In the genomic region with DNA sequence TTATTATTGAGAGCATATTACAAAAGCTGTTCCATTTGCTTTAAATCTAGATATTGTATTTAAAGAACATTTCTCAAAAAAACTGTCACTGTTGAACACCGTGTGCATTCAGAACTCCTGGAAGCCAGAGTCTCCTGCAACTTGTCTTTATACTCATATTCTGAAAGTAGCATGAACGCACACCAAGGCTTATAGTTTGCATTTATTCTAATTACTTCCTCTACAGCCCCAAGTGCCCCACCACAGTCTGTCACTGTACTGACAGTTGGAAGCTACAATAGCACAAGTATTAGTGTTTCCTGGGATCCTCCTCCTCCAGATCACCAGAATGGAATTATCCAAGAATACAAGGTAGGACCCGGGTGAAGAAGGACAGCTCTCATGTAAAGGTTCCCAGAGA, we compare ENCODE assay signal across 20 cellular contexts.
"Had no signal": no experiment of that assay in that cellular context is flagged by ENCODE, and none has a peak within 500 bp of the region (broad histone marks: within the 10 kb centered on the region; RNA-seq: fewer than 3 reads in every experiment).

No MANE protein-coding gene starts in this region.

- ATAC-seq: naive thymus-derived CD4-positive, alpha-beta T cell; natural killer cell treated with Interleukin-12 subunit alpha and Interleukin-12 subunit beta and Interleukin-15 and Interleukin-18, amount 100 ng/mL, for 72 hours; right lobe of liver; stimulated activated memory B cell treated with anti-CD40 and anti-IgM and Interleukin-4, amounts not matched to agents 10 μg/mL and 1 μg/mL and 100 μg/mL, for 72 hours; stimulated activated naive CD8-positive, alpha-beta T cell treated with anti-CD3 and anti-CD28 coated beads, Interleukin-15, amount 100 ng/mL, for 72 hours had no signal

- H3K9me3 ChIP-seq: left ventricle myocardium inferior, ovary, right atrium auricular region, right lobe of liver, tibial nerve, uterus had no signal

- H3K27me3 ChIP-seq: ovary, right atrium auricular region, right lobe of liver, tibial nerve, uterus had no signal

- H3K4me3 ChIP-seq: left ventricle myocardium inferior, lung, ovary, right atrium auricular region, right lobe of liver, smooth muscle cell, tibial nerve, uterus had no signal

- H3K4me1 ChIP-seq: left ventricle myocardium inferior, right atrium auricular region, right lobe of liver, tibial nerve, uterus had no signal

- DNase-seq: islet precursor cell; left ventricle myocardium inferior; mesendoderm; naive thymus-derived CD4-positive, alpha-beta T cell; ovary; right lobe of liver; stimulated activated CD4-positive, alpha-beta T cell treated with anti-CD3 and anti-CD28 coated beads, Interleukin-1b, Interleukin-23, amount 100 ng/mL, for 48 hours; stimulated activated CD4-positive, alpha-beta T cell treated with anti-CD3 and anti-CD28 coated beads, Interleukin-2, amount 100 ng/mL, for 48 hours; stimulated activated CD4-positive, alpha-beta T cell treated with anti-CD3 and anti-CD28 coated beads, Interleukin-4, amount 100 ng/mL, for 4 hours; stimulated activated CD8-positive, alpha-beta memory T cell treated with anti-CD3 and anti-CD28 coated beads, Interleukin-4, amount 100 ng/mL, for 48 hours; stimulated activated naive CD4-positive, alpha-beta T cell treated with Interleukin-2 at 50 U/mL for 16 hours; stimulated activated naive CD8-positive, alpha-beta T cell treated with anti-CD3 and anti-CD28 coated beads, Interleukin-15, amount 100 ng/mL, for 72 hours; substantia nigra; uterus had no signal

- H3K36me3 ChIP-seq: left ventricle myocardium inferior, ovary, right atrium auricular region, right lobe of liver, tibial nerve, uterus had no signal

- H3K27ac ChIP-seq: left ventricle myocardium inferior, ovary, right atrium auricular region, right lobe of liver, tibial nerve, uterus had no signal

- H3K4me2 ChIP-seq: smooth muscle cell had no signal
